ENCODE assay signal across 20 cellular contexts in the genomic region with DNA sequence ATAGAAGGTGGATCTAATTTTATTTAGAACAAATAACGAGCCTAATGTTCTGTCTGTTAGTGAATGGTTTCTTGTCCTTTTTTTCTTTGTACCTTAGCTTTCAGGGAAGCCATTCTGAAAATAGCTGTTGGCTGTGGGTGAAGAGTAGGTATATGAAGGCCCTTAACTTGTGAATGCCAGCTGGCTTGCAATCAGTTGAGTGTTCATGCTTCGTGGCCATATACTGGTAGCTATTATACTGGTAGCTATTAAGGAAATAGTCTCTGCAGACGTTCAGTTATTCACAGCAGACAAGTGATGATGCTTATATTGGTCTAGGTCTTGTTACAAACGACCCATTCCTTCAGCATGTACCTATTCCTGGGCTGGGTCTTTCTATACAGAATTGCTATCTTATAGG. TPM values are rescaled to one million over a fixed set of nuclear protein-coding genes. Genes with fewer than 3 reads are reported as not detected.
DNase-seq lines count a peak whose midpoint lies in the region; ATAC-seq and TF ChIP-seq lines count a peak whose summit lies in the region.
"Had no signal": no experiment of that assay in that cellular context is flagged by ENCODE, and none has a peak within 500 bp of the region (broad histone marks: within the 10 kb centered on the region; RNA-seq: fewer than 3 reads in every experiment).

No MANE protein-coding gene starts in this region.

- peak overlapping the region; percentile 45 for H3K4me3 ChIP-seq in GM23338
- peak overlapping the region; percentile 40 for H3K4me3 ChIP-seq in HUES6 (ENCODE audit: low read depth, low read length)
- H3K4me3 ChIP-seq: SJCRH30 had no signal

- no peak overlapping the region for H2AFZ ChIP-seq in GM23338

- no peaks in the 10 kb centered on the region; the same call in 2 of the 3 replicates for H3K9me3 Mint-ChIP-seq in GM23338
- peaks cover 14% of the 10 kb centered on the region for H3K9me3 Mint-ChIP-seq in glutamatergic neuron (ENCODE audit: unreplicated experiment)
- H3K9me3 Mint-ChIP-seq in neural crest cell, result no peaks in the 10 kb centered on the region

- H3K36me3 Mint-ChIP-seq in GM23338 (ENCODE audit: low read depth) (peaks cover 50% of the 10 kb centered on the region), glutamatergic neuron (ENCODE audit: unreplicated experiment) (no peaks in the 10 kb centered on the region), neural crest cell (ENCODE audit: low read depth) (peaks cover 2% of the 10 kb centered on the region)

- peak overlapping the region; percentile 96 for H3K27ac Mint-ChIP-seq in GM23338
- no peak overlapping the region for H3K27ac Mint-ChIP-seq in glutamatergic neuron (ENCODE audit: unreplicated experiment)
- H3K27ac Mint-ChIP-seq in neural crest cell (ENCODE audit: unreplicated experiment), result no peak overlapping the region

- peak overlapping the region; percentile 76 for H3K4me2 ChIP-seq in GM23338

- TF ChIP-seq CTCF in GM23338 (conservative IDR thresholded peaks at IDR 0.05; ENCODE audit: low read depth in 2 of 2) (no peak), glutamatergic neuron (IDR thresholded peaks at IDR 0.05; ENCODE audit: partially characterized antibody, unreplicated experiment) (no peak), neural crest cell (conservative IDR thresholded peaks at IDR 0.05) (no peak)

- H3K27me3 Mint-ChIP-seq in GM23338 (ENCODE audit: insufficient read depth, low read depth, poor library complexity), result peaks cover 50% of the 10 kb centered on the region
- H3K27me3 Mint-ChIP-seq in glutamatergic neuron (ENCODE audit: unreplicated experiment), result peaks cover 14% of the 10 kb centered on the region
- no peaks in the 10 kb centered on the region for H3K27me3 Mint-ChIP-seq in neural crest cell (ENCODE audit: low read depth)

- H3K4me1 ChIP-seq in GM23338 (ENCODE audit: insufficient read depth) (peaks cover 89% of the 10 kb centered on the region), HUES6 (ENCODE audit: control insufficient read depth, insufficient read depth, low read length) (peaks cover 83% of the 10 kb centered on the region)
- H3K4me1 ChIP-seq: BE2C, SJCRH30 had no signal

- H3F3A ChIP-seq in GM23338 (replicated peaks; ENCODE audit: low read depth), result peaks cover 40% of the 10 kb centered on the region

- H3K36me3 ChIP-seq in GM23338 (ENCODE audit: insufficient read depth) (no peaks in the 10 kb centered on the region), HUES6 (ENCODE audit: control insufficient read depth, insufficient read depth, low read length) (peaks cover 8% of the 10 kb centered on the region)
- H3K36me3 ChIP-seq: BE2C, SJCRH30 had no signal

- peak overlapping the region; percentile 66 for H3K4me3 Mint-ChIP-seq in GM23338
- peak overlapping the region; percentile 92 for H3K4me3 Mint-ChIP-seq in glutamatergic neuron (ENCODE audit: unreplicated experiment)
- H3K4me3 Mint-ChIP-seq in neural crest cell, result peak overlapping the region; percentile 6

- H3K4me1 Mint-ChIP-seq in GM23338 (peaks cover 88% of the 10 kb centered on the region), glutamatergic neuron (ENCODE audit: low read depth, unreplicated experiment) (peaks cover 63% of the 10 kb centered on the region), neural crest cell (peaks cover 89% of the 10 kb centered on the region)

- no peaks in the 10 kb centered on the region for H3K9me2 ChIP-seq in GM23338 (ENCODE audit: insufficient read depth)

- H3K9ac ChIP-seq in HUES6 (ENCODE audit: low read length), result peak overlapping the region; percentile 5

- H3K79me2 ChIP-seq in GM23338 (replicated peaks; ENCODE audit: insufficient read depth), result peaks cover 100% of the 10 kb centered on the region

- DNase-seq in GM23338 (ENCODE audit: low spot score), result no peak
- DNase-seq in glutamatergic neuron, result no peak
- no peak for DNase-seq in neural crest cell (ENCODE audit: low read depth, low spot score)
- no peak for DNase-seq in activated CD4-positive, CD25-positive, alpha-beta regulatory T cell (lab: John Stamatoyannopoulos, UW)
- DNase-seq: BE2C, DMS79, GOT3, Kasumi-1, MM.1S, NCI-H1048, NCI-H1417 treated with DMSO at 0.1 percent for 48 hours, NCI-H187 treated with DMSO at 0.1 percent for 48 hours, NCI-H226, NCI-H510A treated with DMSO at 0.1 percent for 48 hours, NCI-H774, OCI-M1, SJCRH30 had no signal

- peak overlapping the region; percentile 91 for H3K27ac ChIP-seq in GM23338 (ENCODE audit: low read depth)
- peak overlapping the region; percentile 8; the same call in 1 of the 2 replicates for H3K27ac ChIP-seq in HUES6 (ENCODE audit: low read depth, low read length)
- H3K27ac ChIP-seq: SJCRH30 had no signal

- H3K9me3 ChIP-seq in HUES6 (ENCODE audit: control insufficient read depth, insufficient read depth, low read depth, low read length), result no peaks in the 10 kb centered on the region
- H3K9me3 ChIP-seq: BE2C, SJCRH30 had no signal

- no peaks in the 10 kb centered on the region for H3K27me3 ChIP-seq in GM23338 (ENCODE audit: insufficient read depth)
- H3K27me3 ChIP-seq in HUES6 (ENCODE audit: control insufficient read depth, insufficient read depth, low read length), result no peaks in the 10 kb centered on the region
- H3K27me3 ChIP-seq: BE2C, SJCRH30 had no signal

- H4K20me1 ChIP-seq in GM23338 (replicated peaks; ENCODE audit: insufficient read depth), result peaks cover 43% of the 10 kb centered on the region

- no peak for ATAC-seq in GM23338
- ATAC-seq in GM21367 (IDR thresholded peaks at IDR 0.05; ENCODE audit: unreplicated experiment), result no peak
- no peak for ATAC-seq in GM19467 (IDR thresholded peaks at IDR 0.05; ENCODE audit: unreplicated experiment)

TF ChIP-seq in GM23338, 12 proteins besides CTCF, POLR2A, EP300 and RAD21:
- TF ChIP-seq EZH2phosphoT487 (IDR thresholded peaks at IDR 0.05; ENCODE audit: unreplicated experiment), result no peak
- no peak for TF ChIP-seq ZNF331 (CRISPR knock-in tag; IDR thresholded peaks at IDR 0.05; ENCODE audit: low read depth)
- no peak for TF ChIP-seq JUNB (IDR thresholded peaks at IDR 0.05; ENCODE audit: unreplicated experiment)
- TF ChIP-seq, protein P1, sequence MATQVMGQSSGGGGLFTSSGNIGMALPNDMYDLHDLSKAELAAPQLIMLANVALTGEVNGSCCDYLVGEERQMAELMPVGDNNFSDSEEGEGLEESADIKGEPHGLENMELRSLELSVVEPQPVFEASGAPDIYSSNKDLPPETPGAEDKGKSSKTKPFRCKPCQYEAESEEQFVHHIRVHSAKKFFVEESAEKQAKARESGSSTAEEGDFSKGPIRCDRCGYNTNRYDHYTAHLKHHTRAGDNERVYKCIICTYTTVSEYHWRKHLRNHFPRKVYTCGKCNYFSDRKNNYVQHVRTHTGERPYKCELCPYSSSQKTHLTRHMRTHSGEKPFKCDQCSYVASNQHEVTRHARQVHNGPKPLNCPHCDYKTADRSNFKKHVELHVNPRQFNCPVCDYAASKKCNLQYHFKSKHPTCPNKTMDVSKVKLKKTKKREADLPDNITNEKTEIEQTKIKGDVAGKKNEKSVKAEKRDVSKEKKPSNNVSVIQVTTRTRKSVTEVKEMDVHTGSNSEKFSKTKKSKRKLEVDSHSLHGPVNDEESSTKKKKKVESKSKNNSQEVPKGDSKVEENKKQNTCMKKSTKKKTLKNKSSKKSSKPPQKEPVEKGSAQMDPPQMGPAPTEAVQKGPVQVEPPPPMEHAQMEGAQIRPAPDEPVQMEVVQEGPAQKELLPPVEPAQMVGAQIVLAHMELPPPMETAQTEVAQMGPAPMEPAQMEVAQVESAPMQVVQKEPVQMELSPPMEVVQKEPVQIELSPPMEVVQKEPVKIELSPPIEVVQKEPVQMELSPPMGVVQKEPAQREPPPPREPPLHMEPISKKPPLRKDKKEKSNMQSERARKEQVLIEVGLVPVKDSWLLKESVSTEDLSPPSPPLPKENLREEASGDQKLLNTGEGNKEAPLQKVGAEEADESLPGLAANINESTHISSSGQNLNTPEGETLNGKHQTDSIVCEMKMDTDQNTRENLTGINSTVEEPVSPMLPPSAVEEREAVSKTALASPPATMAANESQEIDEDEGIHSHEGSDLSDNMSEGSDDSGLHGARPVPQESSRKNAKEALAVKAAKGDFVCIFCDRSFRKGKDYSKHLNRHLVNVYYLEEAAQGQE (IDR thresholded peaks at IDR 0.05; ENCODE audit: unreplicated experiment), result no peak
- TF ChIP-seq EZH2 (IDR thresholded peaks at IDR 0.05; ENCODE audit: low read depth, unreplicated experiment), result no peak
- no peak for TF ChIP-seq ZNF114 (CRISPR knock-in tag; IDR thresholded peaks at IDR 0.05)
- TF ChIP-seq, protein P2, sequence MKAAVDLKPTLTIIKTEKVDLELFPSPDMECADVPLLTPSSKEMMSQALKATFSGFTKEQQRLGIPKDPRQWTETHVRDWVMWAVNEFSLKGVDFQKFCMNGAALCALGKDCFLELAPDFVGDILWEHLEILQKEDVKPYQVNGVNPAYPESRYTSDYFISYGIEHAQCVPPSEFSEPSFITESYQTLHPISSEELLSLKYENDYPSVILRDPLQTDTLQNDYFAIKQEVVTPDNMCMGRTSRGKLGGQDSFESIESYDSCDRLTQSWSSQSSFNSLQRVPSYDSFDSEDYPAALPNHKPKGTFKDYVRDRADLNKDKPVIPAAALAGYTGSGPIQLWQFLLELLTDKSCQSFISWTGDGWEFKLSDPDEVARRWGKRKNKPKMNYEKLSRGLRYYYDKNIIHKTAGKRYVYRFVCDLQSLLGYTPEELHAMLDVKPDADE (IDR thresholded peaks at IDR 0.05), result no peak
- TF ChIP-seq STAT1 (IDR thresholded peaks at IDR 0.05; ENCODE audit: unreplicated experiment), result no peak

RNA-seq across cellular contexts. Expression of a gene that starts 18.8 kb away (rescaled TPM):
- 318 and 346 TPM in 2 replicates for total RNA-seq in GM23338 (2014; rRNA removed; shearing (Covaris generic))
- 71.2 and 71.5 TPM in 2 replicates for polyA plus RNA-seq in GM23338 (2016; fragmentation: Nextera tagmentation; extraction: Ambion mirVana)
- total RNA-seq in glutamatergic neuron (ENCODE audit: unreplicated experiment), result 117 TPM
- total RNA-seq in neural crest cell, result 92.4 and 95.2 TPM in 2 replicates
- total RNA-seq: SJCRH30 had no signal

Comparison
In these comparisons a context has a peak if more than half of its experiments do, and no peak if none do; other contexts are left out.
1. H3K4me3 Mint-ChIP-seq: peak in every context shown above with its lines; median percentile 92 in glutamatergic neuron; 66 in GM23338; 6 in neural crest cell.